Comparison of ENCODE assay signal across 26 cellular contexts in genomic region chr17:62057696-62058095, GRCh38. TPM values are rescaled to one million over a fixed set of nuclear protein-coding genes. Genes with fewer than 3 reads are reported as not detected.
A peak's percentile ranks its signal among the peaks of the same experiment; 100 is the strongest.
DNase-seq lines count a peak whose midpoint lies in the region; ATAC-seq lines count a peak whose summit lies in the region.
"Had no signal": no experiment of that assay in that cellular context is flagged by ENCODE, and none has a peak within 500 bp of the region (broad histone marks: within the 10 kb centered on the region; RNA-seq: fewer than 3 reads in every experiment).

No MANE protein-coding gene starts in this region.

- CTCF ChIA-PET in activated naive CD4-positive, alpha-beta T cell treated with anti-CD3 and anti-CD28 coated beads, Interleukin-2, amount 10 ng/mL, durations not matched to agents 7 days and 5 days (lab: Charles Lee): no interaction called here
- CTCF ChIA-PET in activated naive CD4-positive, alpha-beta T cell treated with anti-CD3 and anti-CD28 coated beads for 36 hours (lab: Charles Lee): no interaction called here

- WGBS in mesenchymal stem cell: no CpG with 5 or more reads among the region's 1 CpG

- H3K18ac ChIP-seq in mesenchymal stem cell (ENCODE audit: low read depth in 1 of 2, low read length in 2 of 2): no peak overlapping the region

- no peak overlapping the region for H2BK15ac ChIP-seq in mesenchymal stem cell (ENCODE audit: low read depth, poor library complexity, severe bottlenecking)

- H3K79me1 ChIP-seq in mesenchymal stem cell (replicated peaks; ENCODE audit: low read length, poor library complexity, severe bottlenecking): no peaks in the 10 kb centered on the region

- H3K27me3 Mint-ChIP-seq in activated naive CD4-positive, alpha-beta T cell treated with anti-CD3 and anti-CD28 coated beads, Interleukin-2, amount 10 ng/mL, durations not matched to agents 7 days and 5 days: no peaks in the 10 kb centered on the region
- no peaks in the 10 kb centered on the region for H3K27me3 Mint-ChIP-seq in activated naive CD4-positive, alpha-beta T cell treated with anti-CD3 and anti-CD28 coated beads for 36 hours (ENCODE audit: low read depth)
- no peaks in the 10 kb centered on the region for H3K27me3 Mint-ChIP-seq in central memory CD8-positive, alpha-beta T cell
- H3K27me3 Mint-ChIP-seq: activated CD4-positive, alpha-beta T cell treated with anti-CD3 and anti-CD28 coated beads, Interleukin-2, amount 10 ng/mL, durations not matched to agents 24 days and 14 days had no signal

- H2BK5ac ChIP-seq in mesenchymal stem cell (ENCODE audit: low read depth, low read length, poor library complexity, severe bottlenecking): no peak overlapping the region

- no peak overlapping the region for H3K4ac ChIP-seq in mesenchymal stem cell (ENCODE audit: low read depth in 1 of 2, low read length in 2 of 2)

- H3K9me3 Mint-ChIP-seq in activated naive CD4-positive, alpha-beta T cell treated with anti-CD3 and anti-CD28 coated beads, Interleukin-2, amount 10 ng/mL, durations not matched to agents 7 days and 5 days: no peaks in the 10 kb centered on the region
- H3K9me3 Mint-ChIP-seq in activated naive CD4-positive, alpha-beta T cell treated with anti-CD3 and anti-CD28 coated beads for 36 hours: no peaks in the 10 kb centered on the region
- H3K9me3 Mint-ChIP-seq in central memory CD8-positive, alpha-beta T cell: no peaks in the 10 kb centered on the region
- H3K9me3 Mint-ChIP-seq in stimulated activated effector memory CD8-positive, alpha-beta T cell treated with anti-CD3 and anti-CD28 coated beads, Interleukin-12 subunit alpha, Interleukin-12 subunit beta, amount 100 ng/mL, for 72 hours: no peaks in the 10 kb centered on the region
- H3K9me3 Mint-ChIP-seq: activated CD4-positive, alpha-beta T cell treated with anti-CD3 and anti-CD28 coated beads, Interleukin-2, amount 10 ng/mL, durations not matched to agents 24 days and 14 days; activated T-helper 2 cell treated with anti-CD3 and anti-CD28 coated beads, Interferon-gamma antibody, Interleukin-2, Interleukin-4, amounts not matched to agents 10 μg/mL and 5 μg/mL and 100 μg/mL, durations not matched to agents 14 hours and 24 hours and 36 hours; natural killer cell had no signal

- H3K4me2 ChIP-seq in mesenchymal stem cell (ENCODE audit: low read length, poor library complexity, severe bottlenecking): no peak overlapping the region
- H3K4me2 ChIP-seq: smooth muscle cell had no signal

- H3K36me3 Mint-ChIP-seq in activated naive CD4-positive, alpha-beta T cell treated with anti-CD3 and anti-CD28 coated beads, Interleukin-2, amount 10 ng/mL, durations not matched to agents 7 days and 5 days: peaks cover 38% of the 10 kb centered on the region
- peaks cover 24% of the 10 kb centered on the region for H3K36me3 Mint-ChIP-seq in activated naive CD4-positive, alpha-beta T cell treated with anti-CD3 and anti-CD28 coated beads for 36 hours (ENCODE audit: low read depth)
- H3K36me3 Mint-ChIP-seq in central memory CD8-positive, alpha-beta T cell (ENCODE audit: insufficient read depth): peaks cover 43% of the 10 kb centered on the region
- H3K36me3 Mint-ChIP-seq in stimulated activated effector memory CD8-positive, alpha-beta T cell treated with anti-CD3 and anti-CD28 coated beads, Interleukin-12 subunit alpha, Interleukin-12 subunit beta, amount 100 ng/mL, for 72 hours: peaks cover 100% of the 10 kb centered on the region
- H3K36me3 Mint-ChIP-seq: natural killer cell had no signal

- no peaks in the 10 kb centered on the region for H3K9me3 ChIP-seq in mesenchymal stem cell (ENCODE audit: control insufficient read depth, low read length)
- H3K9me3 ChIP-seq: Caco-2, esophagus muscularis mucosa had no signal

- no peaks in the 10 kb centered on the region for H3K27me3 ChIP-seq in mesenchymal stem cell (ENCODE audit: control insufficient read depth in 1 of 2, insufficient read depth in 1 of 2, low read length in 2 of 2)
- H3K27me3 ChIP-seq: esophagus muscularis mucosa had no signal

- no peak overlapping the region for H3K14ac ChIP-seq in mesenchymal stem cell (ENCODE audit: low read length in 2 of 2)

- no peak overlapping the region for H3K23ac ChIP-seq in mesenchymal stem cell (ENCODE audit: low read length in 2 of 2)

- H3K4me3 Mint-ChIP-seq in activated naive CD4-positive, alpha-beta T cell treated with anti-CD3 and anti-CD28 coated beads, Interleukin-2, amount 10 ng/mL, durations not matched to agents 7 days and 5 days: no peak overlapping the region
- no peak overlapping the region for H3K4me3 Mint-ChIP-seq in activated naive CD4-positive, alpha-beta T cell treated with anti-CD3 and anti-CD28 coated beads for 36 hours
- peak overlapping the region; percentile 29 for H3K4me3 Mint-ChIP-seq in central memory CD8-positive, alpha-beta T cell
- H3K4me3 Mint-ChIP-seq in stimulated activated effector memory CD8-positive, alpha-beta T cell treated with anti-CD3 and anti-CD28 coated beads, Interleukin-12 subunit alpha, Interleukin-12 subunit beta, amount 100 ng/mL, for 72 hours: no peak overlapping the region
- H3K4me3 Mint-ChIP-seq: activated CD4-positive, alpha-beta T cell treated with anti-CD3 and anti-CD28 coated beads, Interleukin-2, amount 10 ng/mL, durations not matched to agents 24 days and 14 days; natural killer cell had no signal

- H3K4me1 Mint-ChIP-seq in activated naive CD4-positive, alpha-beta T cell treated with anti-CD3 and anti-CD28 coated beads, Interleukin-2, amount 10 ng/mL, durations not matched to agents 7 days and 5 days: peaks cover 26% of the 10 kb centered on the region
- H3K4me1 Mint-ChIP-seq in activated naive CD4-positive, alpha-beta T cell treated with anti-CD3 and anti-CD28 coated beads for 36 hours (ENCODE audit: low read depth): peaks cover 52% of the 10 kb centered on the region
- H3K4me1 Mint-ChIP-seq in central memory CD8-positive, alpha-beta T cell: peaks cover 56% of the 10 kb centered on the region
- H3K4me1 Mint-ChIP-seq in stimulated activated effector memory CD8-positive, alpha-beta T cell treated with anti-CD3 and anti-CD28 coated beads, Interleukin-12 subunit alpha, Interleukin-12 subunit beta, amount 100 ng/mL, for 72 hours: peaks cover 57% of the 10 kb centered on the region

- no peak overlapping the region for H2AFZ ChIP-seq in mesenchymal stem cell (ENCODE audit: low read depth, low read length)

- intact Hi-C loops in activated naive CD4-positive, alpha-beta T cell treated with anti-CD3 and anti-CD28 coated beads for 36 hours (cut with micrococcal nuclease): no loop called here

- H3K27ac ChIP-seq in mesenchymal stem cell (ENCODE audit: low read length, poor library complexity, severe bottlenecking): no peak overlapping the region
- H3K27ac ChIP-seq: 22Rv1, esophagus muscularis mucosa had no signal

- H4K8ac ChIP-seq in mesenchymal stem cell (ENCODE audit: low read length): no peak overlapping the region

- no peak overlapping the region for H2AK5ac ChIP-seq in mesenchymal stem cell (ENCODE audit: low read length, severe bottlenecking)

- DNase-seq in activated naive CD4-positive, alpha-beta T cell treated with anti-CD3 and anti-CD28 coated beads, Interleukin-2, amount 10 ng/mL, durations not matched to agents 7 days and 5 days: no peak
- DNase-seq in activated naive CD4-positive, alpha-beta T cell treated with anti-CD3 and anti-CD28 coated beads for 36 hours: no peak
- DNase-seq in central memory CD8-positive, alpha-beta T cell (ENCODE audit: low spot score in 2 of 2): no peak
- DNase-seq in mesenchymal stem cell (no peak), NCI-H2107 treated with DMSO at 0.1 percent for 48 hours (lab: John Stamatoyannopoulos, UW; ENCODE audit: unreplicated experiment) (no peak)
- DNase-seq in stimulated activated effector memory CD8-positive, alpha-beta T cell treated with anti-CD3 and anti-CD28 coated beads, Interleukin-12 subunit alpha, Interleukin-12 subunit beta, amount 100 ng/mL, for 72 hours (ENCODE audit: low spot score in 2 of 2): no peak
- DNase-seq in activated CD8-positive, alpha-beta memory T cell treated with anti-CD3 and anti-CD28 coated beads for 24 hours: no peak
- DNase-seq: activated CD4-positive, alpha-beta T cell treated with anti-CD3 and anti-CD28 coated beads, Interleukin-2, amount 10 ng/mL, durations not matched to agents 24 days and 14 days; AML-193; amniotic stem cell; Caco-2; caudate nucleus; DND-41; effector CD8-positive, alpha-beta T cell; mesendoderm; natural killer cell; NCI-H1417 treated with DMSO at 0.1 percent for 48 hours; NCI-H69; SHP77; stimulated activated CD4-positive, alpha-beta T cell treated with anti-CD3 and anti-CD28 coated beads, Interleukin-4, amount 100 ng/mL, for 1 hour; T-helper 1 cell had no signal

- H2BK120ac ChIP-seq in mesenchymal stem cell (ENCODE audit: low read depth, low read length): no peak overlapping the region

- peak overlapping the region; percentile 46 for H3K9ac ChIP-seq in mesenchymal stem cell (ENCODE audit: low read length)

- H3K4me1 ChIP-seq in mesenchymal stem cell (ENCODE audit: control insufficient read depth, insufficient read depth, low read depth, low read length): peaks cover 6% of the 10 kb centered on the region

- ATAC-seq in central memory CD8-positive, alpha-beta T cell (replicated peaks; ENCODE audit: extremely low read depth, poor library complexity, severe bottlenecking): no peak
- ATAC-seq in stimulated activated effector memory CD8-positive, alpha-beta T cell treated with anti-CD3 and anti-CD28 coated beads, Interleukin-12 subunit alpha, Interleukin-12 subunit beta, amount 100 ng/mL, for 72 hours: no peak
- no peak for ATAC-seq in GM19324 (IDR thresholded peaks at IDR 0.05; ENCODE audit: low FRiP score, unreplicated experiment)
- ATAC-seq: natural killer cell had no signal

- peaks cover 13 to 66% of the 10 kb centered on the region in 2 experiments for H3K36me3 ChIP-seq in mesenchymal stem cell (ENCODE audit: control insufficient read depth in 1 of 2, insufficient read depth in 2 of 2, low read depth in 1 of 2, low read length in 2 of 2)

- H3K27ac Mint-ChIP-seq in activated naive CD4-positive, alpha-beta T cell treated with anti-CD3 and anti-CD28 coated beads, Interleukin-2, amount 10 ng/mL, durations not matched to agents 7 days and 5 days: peak overlapping the region; percentile 12
- no peak overlapping the region for H3K27ac Mint-ChIP-seq in activated naive CD4-positive, alpha-beta T cell treated with anti-CD3 and anti-CD28 coated beads for 36 hours
- H3K27ac Mint-ChIP-seq in central memory CD8-positive, alpha-beta T cell (ENCODE audit: low read depth): no peak overlapping the region
- peak overlapping the region; percentile 52 for H3K27ac Mint-ChIP-seq in stimulated activated effector memory CD8-positive, alpha-beta T cell treated with anti-CD3 and anti-CD28 coated beads, Interleukin-12 subunit alpha, Interleukin-12 subunit beta, amount 100 ng/mL, for 72 hours
- H3K27ac Mint-ChIP-seq: activated CD4-positive, alpha-beta T cell treated with anti-CD3 and anti-CD28 coated beads, Interleukin-2, amount 10 ng/mL, durations not matched to agents 24 days and 14 days; activated T-helper 2 cell treated with anti-CD3 and anti-CD28 coated beads, Interferon-gamma antibody, Interleukin-2, Interleukin-4, amounts not matched to agents 10 μg/mL and 5 μg/mL and 100 μg/mL, durations not matched to agents 14 hours and 24 hours and 36 hours had no signal

- H2BK12ac ChIP-seq in mesenchymal stem cell (ENCODE audit: low read length in 2 of 2): no peak overlapping the region

- H3K4me3 ChIP-seq in mesenchymal stem cell (ENCODE audit: insufficient read depth in 1 of 2, low read depth in 1 of 2, low read length in 2 of 2): no peak overlapping the region
- H3K4me3 ChIP-seq: esophagus muscularis mucosa, smooth muscle cell had no signal

- no peak overlapping the region for H4K91ac ChIP-seq in mesenchymal stem cell (ENCODE audit: low read length)

RNA-seq across cellular contexts. Expression of gene MED13, which starts 7.4 kb away (rescaled TPM):
- total RNA-seq in activated naive CD4-positive, alpha-beta T cell treated with anti-CD3 and anti-CD28 coated beads for 36 hours: 10 to 100 TPM; 33.3 to 34.3 TPM
- polyA plus RNA-seq in mesenchymal stem cell (2013, experiment 1 of 2): 16.5 TPM
- 16.0 TPM for polyA plus RNA-seq in mesenchymal stem cell (2013, experiment 2 of 2)

Comparison
In these comparisons a context has a peak if more than half of its experiments do, and no peak if none do; other contexts are left out.
1. H3K27ac Mint-ChIP-seq: peak in activated naive CD4-positive, alpha-beta T cell treated with anti-CD3 and anti-CD28 coated beads, Interleukin-2, amount 10 ng/mL, durations not matched to agents 7 days and 5 days (single experiment) and stimulated activated effector memory CD8-positive, alpha-beta T cell treated with anti-CD3 and anti-CD28 coated beads, Interleukin-12 subunit alpha, Interleukin-12 subunit beta, amount 100 ng/mL, for 72 hours (single experiment); none in activated naive CD4-positive, alpha-beta T cell treated with anti-CD3 and anti-CD28 coated beads for 36 hours (single experiment) and central memory CD8-positive, alpha-beta T cell (single experiment).